9 cellular contexts compared by ENCODE assay signal in the genomic region with DNA sequence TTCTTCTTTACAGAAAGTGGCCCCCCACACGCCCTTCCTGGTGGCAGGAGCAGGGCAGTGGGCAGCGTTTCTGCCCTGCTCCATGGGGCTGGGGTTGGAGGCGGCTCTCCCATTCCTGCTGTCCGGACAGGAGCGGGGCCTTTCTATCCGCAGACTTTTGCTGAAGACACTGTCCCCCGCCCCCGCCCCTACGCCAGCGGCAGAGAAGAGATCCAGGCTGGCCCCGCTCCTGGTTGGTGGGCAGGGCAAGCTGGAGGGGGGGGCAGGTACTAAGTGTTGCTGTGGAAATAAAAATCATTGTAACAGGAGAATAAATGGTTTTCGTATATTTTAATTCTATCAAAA.
DNase-seq lines count a peak whose midpoint lies in the region; ATAC-seq and TF ChIP-seq lines count a peak whose summit lies in the region.
"Had no signal": no experiment of that assay in that cellular context is flagged by ENCODE, and none has a peak within 500 bp of the region (broad histone marks: within the 10 kb centered on the region; RNA-seq: fewer than 3 reads in every experiment).

No MANE protein-coding gene starts in this region.

- no peak for TF ChIP-seq POLR2A in breast epithelium (IDR thresholded peaks at IDR 0.05)

- H3K9me3 ChIP-seq in breast epithelium = no peaks in the 10 kb centered on the region
- H3K9me3 ChIP-seq in neural progenitor cell (ENCODE audit: low read depth) = no peaks in the 10 kb centered on the region
- H3K9me3 ChIP-seq in aorta (ENCODE audit: control insufficient read depth, low read length) = peaks cover 3% of the 10 kb centered on the region

- no peaks in the 10 kb centered on the region for H3K4me1 ChIP-seq in breast epithelium
- H3K4me1 ChIP-seq in neural progenitor cell = no peaks in the 10 kb centered on the region
- H3K4me1 ChIP-seq in aorta (ENCODE audit: control insufficient read depth in 1 of 2, insufficient read depth in 2 of 2, low read length in 2 of 2) = no peaks in the 10 kb centered on the region

- H3K4me2 ChIP-seq in neural progenitor cell = peak overlapping the region; percentile 78

- H3K9me3 Mint-ChIP-seq in MCF 10A (ENCODE audit: unreplicated experiment) = peaks cover 8% of the 10 kb centered on the region
- peaks cover 44% of the 10 kb centered on the region for H3K9me3 Mint-ChIP-seq in neural progenitor cell

- H3K4me3 Mint-ChIP-seq in MCF 10A (ENCODE audit: unreplicated experiment) (no peak overlapping the region), neural progenitor cell (peak overlapping the region; percentile 64)

- H3F3A ChIP-seq in neural progenitor cell (ENCODE audit: low read depth) = no peaks in the 10 kb centered on the region

- no peaks in the 10 kb centered on the region for H3K79me2 ChIP-seq in neural progenitor cell (ENCODE audit: low read depth)

- H3K36me3 ChIP-seq in breast epithelium (no peaks in the 10 kb centered on the region), neural progenitor cell (no peaks in the 10 kb centered on the region), aorta (ENCODE audit: control insufficient read depth in 1 of 2, insufficient read depth in 2 of 2, low read length in 1 of 2) (no peaks in the 10 kb centered on the region)

- CTCF ChIA-PET in MCF 10A (lab: Yijun Ruan, JAX) = interaction anchor here (0.8 kb wide), 1 partner anchor 87 kb away, joined by 3 read pairs; no protein-coding TSS in a partner anchor

- POLR2A ChIA-PET in MCF 10A (lab: Yijun Ruan, JAX) = no interaction called here

- H3K27me3 ChIP-seq in breast epithelium = no peaks in the 10 kb centered on the region
- peaks cover 14% of the 10 kb centered on the region for H3K27me3 ChIP-seq in neural progenitor cell
- peaks cover 0 to 2% of the 10 kb centered on the region in 2 donors for H3K27me3 ChIP-seq in aorta (ENCODE audit: control insufficient read depth in 1 of 2, insufficient read depth in 2 of 2, low read length in 1 of 2)

- ATAC-seq in Right ventricle myocardium superior (ENCODE audit: poor library complexity) = peak; percentile 71
- ATAC-seq in aorta (ENCODE audit: low FRiP score) = peak; percentile 16
- ATAC-seq in GM18867 (IDR thresholded peaks at IDR 0.05; ENCODE audit: unreplicated experiment) = no peak
- no peak for ATAC-seq in GM18858 (IDR thresholded peaks at IDR 0.05; ENCODE audit: unreplicated experiment)

- H4K20me1 ChIP-seq in neural progenitor cell (ENCODE audit: low read depth) = no peaks in the 10 kb centered on the region

- H2AFZ ChIP-seq in neural progenitor cell (replicated peaks) = peak overlapping the region; percentile 90

- H3K27me3 Mint-ChIP-seq in MCF 10A (ENCODE audit: insufficient read depth, unreplicated experiment) (no peaks in the 10 kb centered on the region), neural progenitor cell (ENCODE audit: insufficient read depth, low read depth) (peaks cover 15% of the 10 kb centered on the region)

- H3K9ac ChIP-seq in neural progenitor cell = no peak overlapping the region

- H3K27ac Mint-ChIP-seq in MCF 10A (ENCODE audit: low read depth, unreplicated experiment) (no peak overlapping the region), neural progenitor cell (no peak overlapping the region)

- DNase-seq in breast epithelium (ENCODE audit: low spot score in 2 of 2) = no peak
- DNase-seq in MCF 10A (ENCODE audit: unreplicated experiment) = no peak
- DNase-seq in Right ventricle myocardium superior = peak; percentile 50
- no peak for DNase-seq in neural progenitor cell (ENCODE audit: low spot score)
- DNase-seq in aorta = no peak
- DNase-seq in NK-92 treated with Interleukin-12 subunit alpha and Interleukin-12 subunit beta, amount 100 ng/mL, for 24 hours (lab: John Stamatoyannopoulos, UW) = no peak
- DNase-seq: NCI-H446 had no signal

- TF ChIP-seq CTCF in breast epithelium (IDR thresholded peaks at IDR 0.05) (no peak), MCF 10A (IDR thresholded peaks at IDR 0.05; ENCODE audit: unreplicated experiment) (no peak), neural progenitor cell (IDR thresholded peaks at IDR 0.05) (no peak)

- H3K4me1 Mint-ChIP-seq in MCF 10A (ENCODE audit: insufficient read depth, unreplicated experiment) (no peaks in the 10 kb centered on the region), neural progenitor cell (no peaks in the 10 kb centered on the region)

- intact Hi-C loops in breast epithelium (cut with DNase I; ENCODE audit: low total_unique reads) (loop anchor here (5.0 kb wide), 1 partner anchor 325 kb away; no protein-coding TSS in a partner anchor), MCF 10A (cut with micrococcal nuclease) (no loop called here), Right ventricle myocardium superior (cut with DNase I) (no loop called here), aorta (cut with DNase I) (no loop called here)

- H3K36me3 Mint-ChIP-seq in MCF 10A (ENCODE audit: insufficient read depth, unreplicated experiment) = no peaks in the 10 kb centered on the region
- H3K36me3 Mint-ChIP-seq in neural progenitor cell = peaks cover 5% of the 10 kb centered on the region

- no TSS peak for BruUV-seq in MCF 10A (replicated peaks; lab: Mats Ljungman, UMichigan)

- 6 to 21% methylated on average over 12 of the region's 12 CpGs for WGBS in aorta, 2 donors

- no peak overlapping the region for H3K27ac ChIP-seq in breast epithelium
- H3K27ac ChIP-seq in neural progenitor cell = no peak overlapping the region
- no peak overlapping the region for H3K27ac ChIP-seq in aorta (ENCODE audit: low read depth in 1 of 2, low read length in 2 of 2)

- H3K4me3 ChIP-seq in breast epithelium (peak overlapping the region; percentile 49 to 76 (median 68)), neural progenitor cell (peak overlapping the region; percentile 51), aorta (ENCODE audit: low read length in 2 of 2) (peak overlapping the region in 1 of 2 donors; percentile 21)

Comparison
In these comparisons a context has a peak if more than half of its experiments do, and no peak if none do; other contexts are left out.
1. ATAC-seq: peak in Right ventricle myocardium superior (single experiment) and aorta (single experiment); none in GM18867 (single experiment) and GM18858 (single experiment).